1 cellular context compared by ENCODE assay signal in the genomic region with DNA sequence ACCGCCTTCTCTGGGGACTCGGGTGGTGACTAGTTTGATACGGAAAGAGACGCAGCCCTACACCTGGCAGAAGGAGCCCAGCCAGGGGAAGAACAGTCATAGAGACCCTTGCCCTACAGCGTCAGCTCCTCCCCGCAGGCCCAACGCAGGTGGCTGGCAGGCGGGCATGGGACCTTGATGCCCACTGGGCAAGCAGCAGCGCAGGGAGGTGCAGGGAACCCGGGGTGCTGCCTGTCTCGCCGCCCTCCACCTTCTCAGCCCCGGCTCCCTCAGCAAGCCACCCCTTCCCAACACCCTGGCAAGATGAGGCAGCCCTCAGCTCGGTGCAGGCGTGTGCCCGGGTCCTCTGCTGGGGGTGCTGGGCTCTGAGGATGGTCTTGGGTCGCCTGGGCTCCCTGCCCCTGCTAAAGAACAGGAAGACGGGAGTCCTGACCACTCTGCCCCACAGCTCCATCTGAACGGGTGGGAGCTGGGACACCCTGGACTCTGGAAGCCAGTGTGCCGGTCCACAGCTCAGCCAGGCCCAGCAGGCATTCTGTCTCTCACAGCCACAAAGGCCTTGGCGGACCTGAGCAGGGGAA.
TF ChIP-seq lines count a peak whose summit lies in the region.

No MANE protein-coding gene starts in this region.

TF ChIP-seq in HepG2, 621 proteins besides CTCF, POLR2A, EP300 and RAD21:
- TF ChIP-seq AGO2 (optimal IDR thresholded peaks at IDR 0.05; ENCODE audit: low read depth, low read length) (peak; percentile 40), ZNF644 (CRISPR knock-in tag; IDR thresholded peaks at IDR 0.05; ENCODE audit: low read depth) (no peak)
TF ChIP-seq in HepG2: peak in this region for 1.
